In genomic region chr17:41539071-41539492, GRCh38 we compare ENCODE assay signal across 1 cellular context.
A peak's percentile ranks its signal among the peaks of the same experiment; 100 is the strongest.
TF ChIP-seq lines count a peak whose summit lies in the region.

No MANE protein-coding gene starts in this region.

TF ChIP-seq in SK-N-SH, 30 proteins besides CTCF, POLR2A, EP300 and RAD21:
- TF ChIP-seq, protein P1, sequence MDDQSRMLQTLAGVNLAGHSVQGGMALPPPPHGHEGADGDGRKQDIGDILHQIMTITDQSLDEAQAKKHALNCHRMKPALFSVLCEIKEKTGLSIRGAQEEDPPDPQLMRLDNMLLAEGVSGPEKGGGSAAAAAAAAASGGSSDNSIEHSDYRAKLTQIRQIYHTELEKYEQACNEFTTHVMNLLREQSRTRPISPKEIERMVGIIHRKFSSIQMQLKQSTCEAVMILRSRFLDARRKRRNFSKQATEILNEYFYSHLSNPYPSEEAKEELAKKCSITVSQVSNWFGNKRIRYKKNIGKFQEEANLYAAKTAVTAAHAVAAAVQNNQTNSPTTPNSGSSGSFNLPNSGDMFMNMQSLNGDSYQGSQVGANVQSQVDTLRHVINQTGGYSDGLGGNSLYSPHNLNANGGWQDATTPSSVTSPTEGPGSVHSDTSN (IDR thresholded peaks at IDR 0.05), result no peak
- TF ChIP-seq GATA2 (CRISPR knock-in tag; IDR thresholded peaks at IDR 0.05) (no peak), TEAD4 (IDR thresholded peaks at IDR 0.05; ENCODE audit: borderline replicate concordance, insufficient read depth) (0 out of 2 replicates have a peak, but pooled peaks have one; percentile 10), MEF2A (IDR thresholded peaks at IDR 0.05; ENCODE audit: borderline replicate concordance, low read depth) (no peak), SIN3A (IDR thresholded peaks at IDR 0.05; ENCODE audit: borderline replicate concordance, low read depth, low read length) (no peak)
- TF ChIP-seq, protein P2, sequence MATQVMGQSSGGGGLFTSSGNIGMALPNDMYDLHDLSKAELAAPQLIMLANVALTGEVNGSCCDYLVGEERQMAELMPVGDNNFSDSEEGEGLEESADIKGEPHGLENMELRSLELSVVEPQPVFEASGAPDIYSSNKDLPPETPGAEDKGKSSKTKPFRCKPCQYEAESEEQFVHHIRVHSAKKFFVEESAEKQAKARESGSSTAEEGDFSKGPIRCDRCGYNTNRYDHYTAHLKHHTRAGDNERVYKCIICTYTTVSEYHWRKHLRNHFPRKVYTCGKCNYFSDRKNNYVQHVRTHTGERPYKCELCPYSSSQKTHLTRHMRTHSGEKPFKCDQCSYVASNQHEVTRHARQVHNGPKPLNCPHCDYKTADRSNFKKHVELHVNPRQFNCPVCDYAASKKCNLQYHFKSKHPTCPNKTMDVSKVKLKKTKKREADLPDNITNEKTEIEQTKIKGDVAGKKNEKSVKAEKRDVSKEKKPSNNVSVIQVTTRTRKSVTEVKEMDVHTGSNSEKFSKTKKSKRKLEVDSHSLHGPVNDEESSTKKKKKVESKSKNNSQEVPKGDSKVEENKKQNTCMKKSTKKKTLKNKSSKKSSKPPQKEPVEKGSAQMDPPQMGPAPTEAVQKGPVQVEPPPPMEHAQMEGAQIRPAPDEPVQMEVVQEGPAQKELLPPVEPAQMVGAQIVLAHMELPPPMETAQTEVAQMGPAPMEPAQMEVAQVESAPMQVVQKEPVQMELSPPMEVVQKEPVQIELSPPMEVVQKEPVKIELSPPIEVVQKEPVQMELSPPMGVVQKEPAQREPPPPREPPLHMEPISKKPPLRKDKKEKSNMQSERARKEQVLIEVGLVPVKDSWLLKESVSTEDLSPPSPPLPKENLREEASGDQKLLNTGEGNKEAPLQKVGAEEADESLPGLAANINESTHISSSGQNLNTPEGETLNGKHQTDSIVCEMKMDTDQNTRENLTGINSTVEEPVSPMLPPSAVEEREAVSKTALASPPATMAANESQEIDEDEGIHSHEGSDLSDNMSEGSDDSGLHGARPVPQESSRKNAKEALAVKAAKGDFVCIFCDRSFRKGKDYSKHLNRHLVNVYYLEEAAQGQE (IDR thresholded peaks at IDR 0.05; ENCODE audit: low read depth, low read length), result no peak
